ENCODE assay signal across 8 cellular contexts in the genomic region with DNA sequence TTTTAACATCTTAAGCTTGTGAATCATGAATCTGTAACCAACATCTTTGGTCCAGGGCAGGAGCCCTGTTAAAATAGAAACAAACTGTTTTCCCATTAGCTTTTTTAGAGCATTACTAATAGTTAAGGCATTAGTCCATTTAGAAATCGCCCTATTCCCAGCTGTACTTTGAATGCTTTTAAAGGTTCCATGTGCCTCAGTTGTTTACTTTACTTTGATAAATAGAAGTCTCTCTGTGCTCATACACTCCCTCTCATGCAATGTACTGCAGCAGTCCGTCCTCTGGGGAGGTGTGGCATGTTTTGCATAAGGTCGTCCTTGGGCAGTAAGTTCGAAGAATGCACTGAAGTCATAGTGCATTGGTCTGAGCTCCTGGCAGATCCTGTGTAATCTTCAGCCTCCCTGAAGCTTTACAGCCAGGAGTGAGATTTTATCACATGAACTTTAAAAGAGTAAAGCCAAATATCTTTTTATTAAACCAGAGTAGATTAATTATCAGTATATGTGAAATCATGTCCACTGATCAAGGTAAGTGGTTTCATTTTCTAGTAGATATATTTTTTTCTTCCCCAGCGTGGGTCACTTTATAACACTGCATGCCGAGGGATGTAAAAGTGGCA.
DNase-seq lines count a peak whose midpoint lies in the region; ATAC-seq and TF ChIP-seq lines count a peak whose summit lies in the region.

No MANE protein-coding gene starts in this region.

- H3K9me3 ChIP-seq in smooth muscle cell (replicated peaks; ENCODE audit: low read depth): no peaks in the 10 kb centered on the region

- H3K4me1 Mint-ChIP-seq in immature natural killer cell: peaks cover 20 to 23% of the 10 kb centered on the region in 2 donors

- H3K4me3 Mint-ChIP-seq in immature natural killer cell: peak overlapping the region; percentile 59 to 82 (median 75)

- ATAC-seq in GM19351 (IDR thresholded peaks at IDR 0.05; ENCODE audit: unreplicated experiment) (peak; percentile 84), HG02870 (IDR thresholded peaks at IDR 0.05; ENCODE audit: unreplicated experiment) (no peak)

- H3K36me3 Mint-ChIP-seq in immature natural killer cell: no peaks in the 10 kb centered on the region

- peak; percentile 62 for DNase-seq in Ammon's horn (ENCODE audit: low spot score)
- DNase-seq in HuH-7 (ENCODE audit: low spot score): peak; percentile 87
- no peak for DNase-seq in immature natural killer cell
- no peak for DNase-seq in smooth muscle cell (lab: John Stamatoyannopoulos, UW; ENCODE audit: unreplicated experiment)
- no peak for DNase-seq in activated naive CD4-positive, alpha-beta T cell treated with Interleukin-2 at 50 U/mL for 16 hours

- no peaks in the 10 kb centered on the region for H3K79me2 ChIP-seq in smooth muscle cell (ENCODE audit: low read depth)

- 25% methylated on average over 6 of the region's 6 CpGs for WGBS in smooth muscle cell (ENCODE audit: low lambda C conversion rate)

- no peaks in the 10 kb centered on the region for H3K36me3 ChIP-seq in smooth muscle cell (ENCODE audit: low read depth)

- peak overlapping the region; percentile 46 for H3K4me3 ChIP-seq in smooth muscle cell

- no peak overlapping the region for H2AFZ ChIP-seq in smooth muscle cell (ENCODE audit: low read depth)

- H3K9ac ChIP-seq in smooth muscle cell (ENCODE audit: low read depth): peak overlapping the region; percentile 20

- peak overlapping the region; percentile 40 for H3K27ac ChIP-seq in angular gyrus (ENCODE audit: low read depth, low read length)
- peak overlapping the region; percentile 66 for H3K27ac ChIP-seq in smooth muscle cell (ENCODE audit: low read depth)

- no peaks in the 10 kb centered on the region for H4K20me1 ChIP-seq in smooth muscle cell (ENCODE audit: low read depth)

- peaks cover 0 to 2% (median 2%) of the 10 kb centered on the region in 3 donors for H3K27me3 Mint-ChIP-seq in immature natural killer cell (ENCODE audit: low read depth in 3 of 3)

- peak overlapping the region in 3 of 6 donors; percentile 8 to 67 (median 24) for H3K27ac Mint-ChIP-seq in immature natural killer cell

- H3K27me3 ChIP-seq in smooth muscle cell (ENCODE audit: low read depth): no peaks in the 10 kb centered on the region

- peaks cover 16% of the 10 kb centered on the region for H3K4me1 ChIP-seq in smooth muscle cell (ENCODE audit: low read depth)

- H3F3A ChIP-seq in smooth muscle cell (ENCODE audit: low read depth): peaks cover 3% of the 10 kb centered on the region

- TF ChIP-seq CTCF in smooth muscle cell (IDR thresholded peaks at IDR 0.05; ENCODE audit: borderline replicate concordance, insufficient read depth, poor library complexity, severe bottlenecking): no peak

- no peaks in the 10 kb centered on the region for H3K9me3 Mint-ChIP-seq in immature natural killer cell

- H3K4me2 ChIP-seq in smooth muscle cell: peak overlapping the region; percentile 80

Comparison
In these comparisons a context has a peak if more than half of its experiments do, and no peak if none do; other contexts are left out.
1. DNase-seq: peak in Ammon's horn (single experiment) and HuH-7 (single experiment); none in immature natural killer cell (0 of 3), smooth muscle cell (single experiment) and activated naive CD4-positive, alpha-beta T cell treated with Interleukin-2 at 50 U/mL for 16 hours (single experiment).